In the genomic region with DNA sequence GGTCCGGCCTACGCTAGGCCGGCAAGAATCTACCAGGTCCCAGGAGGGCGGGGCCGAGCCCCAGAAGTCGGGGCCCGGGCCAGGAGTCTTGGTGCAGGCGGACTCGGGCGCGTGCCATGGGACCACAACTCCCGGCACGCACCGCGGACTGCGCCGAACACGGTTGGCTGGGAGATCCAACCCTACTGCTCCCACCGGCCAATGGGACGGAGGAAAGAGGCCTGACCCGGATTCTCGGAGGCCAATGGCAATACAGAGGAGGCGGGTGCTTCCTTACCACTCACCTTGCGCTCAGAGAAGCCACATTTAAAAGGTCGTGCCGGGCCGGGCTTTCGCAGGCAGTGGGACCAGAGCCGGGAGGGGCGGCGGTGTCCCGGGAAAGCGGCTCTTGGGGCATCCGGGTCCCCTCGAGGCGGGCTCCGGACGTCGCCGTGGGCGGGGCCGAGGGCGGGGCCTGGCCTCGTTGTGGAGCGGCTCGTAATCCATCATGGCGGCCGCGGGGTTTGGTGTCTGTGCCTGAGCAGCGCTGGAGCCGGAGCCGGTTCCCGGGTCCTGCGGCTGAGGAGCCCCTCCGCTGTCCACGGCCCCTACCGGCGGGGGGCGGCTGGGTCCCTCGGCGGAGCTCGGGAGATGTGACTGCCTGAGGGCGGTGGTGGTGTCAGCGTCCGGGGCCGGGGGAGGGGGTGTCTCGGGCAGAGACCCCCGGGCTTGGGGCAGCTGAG, we compare ENCODE assay signal across 8 cellular contexts.
DNase-seq lines count a peak whose midpoint lies in the region; ATAC-seq and TF ChIP-seq lines count a peak whose summit lies in the region.

No MANE protein-coding gene starts in this region.

- no peaks in the 10 kb centered on the region for H3K9me3 Mint-ChIP-seq in effector memory CD8-positive, alpha-beta T cell
- no peaks in the 10 kb centered on the region for H3K9me3 Mint-ChIP-seq in memory B cell

- H3K36me3 Mint-ChIP-seq in effector memory CD8-positive, alpha-beta T cell (ENCODE audit: insufficient read depth) = peaks cover 7% of the 10 kb centered on the region
- H3K36me3 Mint-ChIP-seq in memory B cell = no peaks in the 10 kb centered on the region

- peak overlapping the region; percentile 90 to 93 for H3K27ac Mint-ChIP-seq in effector memory CD8-positive, alpha-beta T cell
- peak overlapping the region; percentile 92 for H3K27ac Mint-ChIP-seq in memory B cell

- peak overlapping the region; percentile 89 to 96 for H3K4me3 Mint-ChIP-seq in effector memory CD8-positive, alpha-beta T cell
- peak overlapping the region; percentile 97 for H3K4me3 Mint-ChIP-seq in memory B cell

- DNase-seq in COLO668 (lab: John Stamatoyannopoulos, UW; ENCODE audit: unreplicated experiment) (peak; percentile 96), GM20000 (ENCODE audit: low spot score) (peak; percentile 97), HS-5 (ENCODE audit: low read depth) (peak; percentile 97), NK-92 (lab: John Stamatoyannopoulos, UW; ENCODE audit: unreplicated experiment) (peak; percentile 75), memory B cell (ENCODE audit: low spot score in 2 of 2) (peak; percentile 92 to 95)
- peak; percentile 86 to 93 for DNase-seq in activated CD8-positive, alpha-beta memory T cell treated with anti-CD3 and anti-CD28 coated beads for 4 hours (ENCODE audit: low read depth in 2 of 2)
- DNase-seq in effector memory CD8-positive, alpha-beta T cell = peak; percentile 91 to 93 (median 92)
- DNase-seq in stimulated activated CD8-positive, alpha-beta memory T cell treated with anti-CD3 and anti-CD28 coated beads, Interleukin-12 subunit alpha, Interleukin-12 subunit beta, amount 100 ng/mL, for 1 hour (ENCODE audit: low read depth) = peak; percentile 90

- no peak for TF ChIP-seq CTCF in GM20000 (IDR thresholded peaks at IDR 0.05; ENCODE audit: extremely low read depth, missing control alignments)

- H3K4me1 Mint-ChIP-seq in effector memory CD8-positive, alpha-beta T cell (ENCODE audit: low read depth in 2 of 2) = peaks cover 27 to 36% of the 10 kb centered on the region in 2 donors
- H3K4me1 Mint-ChIP-seq in memory B cell = peaks cover 17% of the 10 kb centered on the region

- no peaks in the 10 kb centered on the region for H3K27me3 Mint-ChIP-seq in effector memory CD8-positive, alpha-beta T cell
- H3K27me3 Mint-ChIP-seq in memory B cell = no peaks in the 10 kb centered on the region

- ATAC-seq in effector memory CD8-positive, alpha-beta T cell (replicated peaks) = peak; percentile 94
- ATAC-seq in memory B cell (ENCODE audit: low read depth) = peak; percentile 95

Comparison
In these comparisons a context has a peak if more than half of its experiments do, and no peak if none do; other contexts are left out.
1. Peak in every context shown above with its lines: DNase-seq and ATAC-seq.